9 cellular contexts compared by ENCODE assay signal in genomic region chr1:77900687-77901293, GRCh38. TPM values are rescaled to one million over a fixed set of nuclear protein-coding genes. Genes with fewer than 3 reads are reported as not detected.
DNase-seq lines count a peak whose midpoint lies in the region; ATAC-seq and TF ChIP-seq lines count a peak whose summit lies in the region.
"Had no signal": no experiment of that assay in that cellular context is flagged by ENCODE, and none has a peak within 500 bp of the region (broad histone marks: within the 10 kb centered on the region; RNA-seq: fewer than 3 reads in every experiment).

No MANE protein-coding gene starts in this region.

- TF ChIP-seq CTCF in LNCAP (IDR thresholded peaks at IDR 0.05) (peak; percentile 90), fibroblast of the aortic adventitia (IDR thresholded peaks at IDR 0.05; ENCODE audit: insufficient read depth, low read length) (peak; percentile 82)

- H3K9me3 ChIP-seq in SK-N-MC (ENCODE audit: low read depth, low read length): no peaks in the 10 kb centered on the region

- no peak for ATAC-seq in activated CD4-positive, alpha-beta T cell treated with anti-CD3 and anti-CD28 coated beads for 36 hours
- ATAC-seq in GM18907 (IDR thresholded peaks at IDR 0.05; ENCODE audit: unreplicated experiment): no peak

- H3K4me3 ChIP-seq in SK-N-MC (no peak overlapping the region), fibroblast of the aortic adventitia (ENCODE audit: low read depth, low read length) (no peak overlapping the region)

- H3K4me3 Mint-ChIP-seq in activated CD4-positive, alpha-beta T cell treated with anti-CD3 and anti-CD28 coated beads for 36 hours: no peak overlapping the region
- H3K4me3 Mint-ChIP-seq: activated naive CD8-positive, alpha-beta T cell had no signal

- H3K4me1 Mint-ChIP-seq in activated CD4-positive, alpha-beta T cell treated with anti-CD3 and anti-CD28 coated beads for 36 hours: no peaks in the 10 kb centered on the region

- CTCF ChIA-PET in activated CD4-positive, alpha-beta T cell treated with anti-CD3 and anti-CD28 coated beads for 36 hours (lab: Charles Lee): interaction anchor here (0.6 to 1.2 kb wide), 4 partner anchors 12 to 179 kb away, joined by 3 read pairs; partner anchors contain the start of gene NEXN

- peaks cover 2% of the 10 kb centered on the region for H3K9me3 Mint-ChIP-seq in activated CD4-positive, alpha-beta T cell treated with anti-CD3 and anti-CD28 coated beads for 36 hours (ENCODE audit: low read depth)

- intact Hi-C loops in activated CD4-positive, alpha-beta T cell treated with anti-CD3 and anti-CD28 coated beads for 36 hours (cut with DNase I, micrococcal nuclease): loop anchor here in 1 of 2 experiments (10.0 kb wide), 1 partner anchor 756 kb away; no protein-coding TSS in a partner anchor

- H3K36me3 Mint-ChIP-seq in activated CD4-positive, alpha-beta T cell treated with anti-CD3 and anti-CD28 coated beads for 36 hours (ENCODE audit: low read depth): no peaks in the 10 kb centered on the region

- H3K27me3 Mint-ChIP-seq in activated CD4-positive, alpha-beta T cell treated with anti-CD3 and anti-CD28 coated beads for 36 hours: no peaks in the 10 kb centered on the region
- H3K27me3 Mint-ChIP-seq: activated naive CD8-positive, alpha-beta T cell had no signal

- DNase-seq in activated CD4-positive, alpha-beta T cell treated with anti-CD3 and anti-CD28 coated beads for 36 hours: peak; percentile 32
- no peak for DNase-seq in activated CD4-positive, alpha-beta T cell treated with anti-CD3 and anti-CD28 coated beads for 48 hours
- DNase-seq in SK-N-MC (ENCODE audit: low read depth, low spot score): peak; percentile 40
- peak; percentile 81 for DNase-seq in fibroblast of the aortic adventitia (ENCODE audit: low read depth)
- peak; percentile 5 for DNase-seq in occipital lobe (lab: John Stamatoyannopoulos, UW)
- no peak for DNase-seq in T-helper 9 cell

- no peak overlapping the region for H3K27ac Mint-ChIP-seq in activated CD4-positive, alpha-beta T cell treated with anti-CD3 and anti-CD28 coated beads for 36 hours
- H3K27ac Mint-ChIP-seq: activated naive CD8-positive, alpha-beta T cell had no signal

- H3K9ac ChIP-seq in SK-N-MC (ENCODE audit: insufficient read length): no peak overlapping the region

- no peaks in the 10 kb centered on the region for H3K36me3 ChIP-seq in SK-N-MC (ENCODE audit: insufficient read depth, low read length)

- no peak overlapping the region for H3K27ac ChIP-seq in SK-N-MC

- POLR2A ChIA-PET in activated CD4-positive, alpha-beta T cell treated with anti-CD3 and anti-CD28 coated beads for 36 hours (lab: Charles Lee): no interaction called here

RNA-seq across cellular contexts. Expression of gene NEXN, which starts 12.4 kb away (rescaled TPM):
- total RNA-seq in activated CD4-positive, alpha-beta T cell treated with anti-CD3 and anti-CD28 coated beads for 36 hours: 1 to 10 TPM; 2.1 to 3.6 TPM
- total RNA-seq in fibroblast of the aortic adventitia (ENCODE audit: low replicate concordance): 17.6 and 66.4 TPM in 2 replicates
- total RNA-seq in occipital lobe: 0.31 TPM

Comparison
In these comparisons a context has a peak if more than half of its experiments do, and no peak if none do; other contexts are left out.
1. DNase-seq: peak in activated CD4-positive, alpha-beta T cell treated with anti-CD3 and anti-CD28 coated beads for 36 hours (single experiment), SK-N-MC (single experiment), fibroblast of the aortic adventitia (single experiment) and occipital lobe (single experiment); none in activated CD4-positive, alpha-beta T cell treated with anti-CD3 and anti-CD28 coated beads for 48 hours (single experiment) and T-helper 9 cell (single experiment).